ENCODE assay signal across 8 cellular contexts in genomic region chr14:100239200-100239839, GRCh38. TPM values are rescaled to one million over a fixed set of nuclear protein-coding genes. Genes with fewer than 3 reads are reported as not detected.
DNase-seq lines count a peak whose midpoint lies in the region; ATAC-seq and TF ChIP-seq lines count a peak whose summit lies in the region.

No MANE protein-coding gene starts in this region.

- H3K9me3 ChIP-seq in Karpas-422 (ENCODE audit: low read length): no peaks in the 10 kb centered on the region
- no peaks in the 10 kb centered on the region for H3K9me3 ChIP-seq in iPS DF 6.9 (ENCODE audit: control insufficient read depth, insufficient read depth, low read length)
- H3K9me3 ChIP-seq in smooth muscle cell (replicated peaks; ENCODE audit: low read depth): no peaks in the 10 kb centered on the region

- H3K4me2 ChIP-seq in Karpas-422 (ENCODE audit: low read depth, low read length, poor library complexity, severe bottlenecking) (peak overlapping the region; percentile 85), smooth muscle cell (peak overlapping the region; percentile 97)

- TF ChIP-seq CTCF in Calu3 (IDR thresholded peaks at IDR 0.05; ENCODE audit: unreplicated experiment): no peak
- TF ChIP-seq CTCF in smooth muscle cell (IDR thresholded peaks at IDR 0.05; ENCODE audit: borderline replicate concordance, insufficient read depth, poor library complexity, severe bottlenecking): no peak

- H3K79me2 ChIP-seq in Karpas-422 (ENCODE audit: low read length) (peaks cover 89% of the 10 kb centered on the region), smooth muscle cell (ENCODE audit: low read depth) (peaks cover 83% of the 10 kb centered on the region)

- peak overlapping the region; percentile 81 for H3K27ac ChIP-seq in Karpas-422 (ENCODE audit: low read length)
- H3K27ac ChIP-seq in iPS DF 6.9 (ENCODE audit: low read length): no peak overlapping the region
- peak overlapping the region; percentile 89 for H3K27ac ChIP-seq in smooth muscle cell (ENCODE audit: low read depth)

- intact Hi-C loops in Calu3 (cut with micrococcal nuclease; ENCODE audit: unreplicated experiment): no loop called here

- H3K4me1 ChIP-seq in Karpas-422 (ENCODE audit: low read length): peaks cover 45% of the 10 kb centered on the region
- H3K4me1 ChIP-seq in iPS DF 6.9 (ENCODE audit: control insufficient read depth, insufficient read depth, low read length): no peaks in the 10 kb centered on the region
- peaks cover 21% of the 10 kb centered on the region for H3K4me1 ChIP-seq in smooth muscle cell (ENCODE audit: low read depth)

- DNase-seq in Calu3 (peak; percentile 14), Karpas-422 (peak; percentile 67), iPS DF 6.9 (ENCODE audit: low read depth, low spot score) (no peak), smooth muscle cell (lab: John Stamatoyannopoulos, UW; ENCODE audit: unreplicated experiment) (no peak), HuH-7.5 (ENCODE audit: low spot score) (no peak), medulla oblongata (ENCODE audit: extremely low spot score) (no peak)
- peak; percentile 44 for DNase-seq in activated naive CD8-positive, alpha-beta T cell treated with anti-CD3 and anti-CD28 coated beads for 36 hours

- ATAC-seq in GM18505 (IDR thresholded peaks at IDR 0.05; ENCODE audit: unreplicated experiment): no peak

- H3K4me3 ChIP-seq in Karpas-422 (ENCODE audit: low read length) (peak overlapping the region; percentile 92), iPS DF 6.9 (ENCODE audit: low read length) (peak overlapping the region; percentile 96), smooth muscle cell (peak overlapping the region; percentile 95)

- no peak overlapping the region for H2AFZ ChIP-seq in Karpas-422 (ENCODE audit: low read length)
- peak overlapping the region; percentile 46 for H2AFZ ChIP-seq in smooth muscle cell (ENCODE audit: low read depth)

- TF ChIP-seq POLR2A in GM18505 (IDR thresholded peaks at IDR 0.05; ENCODE audit: borderline replicate concordance, extremely low read depth, insufficient read depth, insufficient read length): no peak

- no CpG with 5 or more reads among the region's 95 CpGs for WGBS in iPS DF 6.9 (ENCODE audit: insufficient coverage, insufficient read length)
- WGBS in smooth muscle cell (ENCODE audit: low lambda C conversion rate): under 1% methylated on average over 60 of the region's 95 CpGs

- H3K36me3 ChIP-seq in Karpas-422 (ENCODE audit: insufficient read depth, low read length): peaks cover 17% of the 10 kb centered on the region; the same call in 1 of the 2 replicates
- no peaks in the 10 kb centered on the region for H3K36me3 ChIP-seq in iPS DF 6.9 (ENCODE audit: control insufficient read depth, insufficient read depth, low read length)
- H3K36me3 ChIP-seq in smooth muscle cell (ENCODE audit: low read depth): no peaks in the 10 kb centered on the region

- H3K4me3 Mint-ChIP-seq in Calu3 (ENCODE audit: low read depth, unreplicated experiment): peak overlapping the region; percentile 92
- peak overlapping the region; percentile 84 for H3K4me3 Mint-ChIP-seq in activated naive CD8-positive, alpha-beta T cell treated with anti-CD3 and anti-CD28 coated beads for 36 hours

- no peaks in the 10 kb centered on the region for H3K9me2 ChIP-seq in Karpas-422 (replicated peaks; ENCODE audit: insufficient read depth, low read length)

- H3K27me3 ChIP-seq in Karpas-422 (ENCODE audit: low read length) (no peaks in the 10 kb centered on the region), iPS DF 6.9 (ENCODE audit: control insufficient read depth, insufficient read depth, low read length) (no peaks in the 10 kb centered on the region), smooth muscle cell (ENCODE audit: low read depth) (no peaks in the 10 kb centered on the region)

- H3F3A ChIP-seq in smooth muscle cell (ENCODE audit: low read depth): peaks cover 15% of the 10 kb centered on the region

- peak overlapping the region; percentile 97 for H3K9ac ChIP-seq in Karpas-422 (ENCODE audit: low read length)
- peak overlapping the region; percentile 94 for H3K9ac ChIP-seq in smooth muscle cell (ENCODE audit: low read depth)

- CTCF ChIA-PET in Calu3 (lab: Charles Lee): no interaction called here

- BruUV-seq in Calu3 (replicated peaks; lab: Mats Ljungman, UMichigan): no TSS peak

- H3K27me3 Mint-ChIP-seq in Calu3 (ENCODE audit: unreplicated experiment): no peaks in the 10 kb centered on the region
- peaks cover 3% of the 10 kb centered on the region for H3K27me3 Mint-ChIP-seq in activated naive CD8-positive, alpha-beta T cell treated with anti-CD3 and anti-CD28 coated beads for 36 hours

- H3K36me3 Mint-ChIP-seq in Calu3 (ENCODE audit: insufficient read depth, unreplicated experiment): peaks cover 64% of the 10 kb centered on the region
- H3K36me3 Mint-ChIP-seq in activated naive CD8-positive, alpha-beta T cell treated with anti-CD3 and anti-CD28 coated beads for 36 hours: peaks cover 52% of the 10 kb centered on the region

- peaks cover 30% of the 10 kb centered on the region for H3K4me1 Mint-ChIP-seq in Calu3 (ENCODE audit: low read depth, unreplicated experiment)
- H3K4me1 Mint-ChIP-seq in activated naive CD8-positive, alpha-beta T cell treated with anti-CD3 and anti-CD28 coated beads for 36 hours: peaks cover 55% of the 10 kb centered on the region

- peak overlapping the region; percentile 98 for H3K27ac Mint-ChIP-seq in Calu3 (ENCODE audit: unreplicated experiment)
- peak overlapping the region; percentile 82 for H3K27ac Mint-ChIP-seq in activated naive CD8-positive, alpha-beta T cell treated with anti-CD3 and anti-CD28 coated beads for 36 hours

- no peaks in the 10 kb centered on the region for H3K9me3 Mint-ChIP-seq in Calu3 (ENCODE audit: low read depth, unreplicated experiment)
- H3K9me3 Mint-ChIP-seq in activated naive CD8-positive, alpha-beta T cell treated with anti-CD3 and anti-CD28 coated beads for 36 hours: no peaks in the 10 kb centered on the region

- peaks cover 69% of the 10 kb centered on the region for H4K20me1 ChIP-seq in Karpas-422 (ENCODE audit: insufficient read depth, low read depth, low read length)
- peaks cover 74% of the 10 kb centered on the region for H4K20me1 ChIP-seq in smooth muscle cell (ENCODE audit: low read depth)

RNA-seq across cellular contexts. Expression of gene YY1, which starts 0.4 kb away (rescaled TPM):
- total RNA-seq in Calu3 (2022): 99.0 and 100.0 TPM in 2 replicates
- 95.9 and 115 TPM in 2 replicates for total RNA-seq in Karpas-422 (2014; rRNA removed; shearing (Covaris generic); ENCODE audit: low replicate concordance)
- 100 to 1,000 TPM; 109 to 119 TPM for total RNA-seq in activated naive CD8-positive, alpha-beta T cell treated with anti-CD3 and anti-CD28 coated beads for 36 hours
- 48.7 and 53.3 TPM in 2 replicates for total RNA-seq in smooth muscle cell
- polyA plus RNA-seq in smooth muscle cell: 28.2 and 35.2 TPM in 2 replicates

Comparison
In these comparisons a context has a peak if more than half of its experiments do, and no peak if none do; other contexts are left out.
1. DNase-seq: peak in Calu3 (single experiment), Karpas-422 (single experiment) and activated naive CD8-positive, alpha-beta T cell treated with anti-CD3 and anti-CD28 coated beads for 36 hours (single experiment); none in iPS DF 6.9 (single experiment), smooth muscle cell (single experiment), HuH-7.5 (single experiment) and medulla oblongata (single experiment).
2. Peak in every context shown above with its lines, with median percentiles within 50 percentile points of each other: H3K4me3 ChIP-seq.